Comparison of ENCODE assay signal across 18 cellular contexts in the genomic region with DNA sequence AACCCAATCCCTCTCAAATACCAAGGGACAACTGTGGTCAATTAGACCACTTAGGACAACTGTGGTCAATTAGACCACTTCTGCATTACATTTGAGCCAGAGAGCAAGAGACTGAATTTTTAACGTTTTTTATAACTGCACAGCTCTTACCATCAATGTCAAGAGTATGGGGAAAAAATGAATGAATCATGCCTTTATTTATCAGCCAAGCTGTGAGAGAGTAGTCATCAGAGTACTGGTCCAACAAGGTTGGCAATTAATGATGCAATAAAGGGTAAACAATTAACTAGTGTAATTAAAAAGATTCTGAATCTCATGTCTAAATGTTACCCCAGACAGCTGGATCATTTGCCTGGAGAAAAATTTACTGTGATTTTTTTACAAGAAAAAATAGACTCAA.
"Had no signal": no experiment of that assay in that cellular context is flagged by ENCODE, and none has a peak within 500 bp of the region (broad histone marks: within the 10 kb centered on the region; RNA-seq: fewer than 3 reads in every experiment).

No MANE protein-coding gene starts in this region.

- H3K27me3 ChIP-seq: neutrophil, right atrium auricular region, thyroid gland had no signal

- FAIRE-seq: small intestine, urothelium cell line had no signal

- H3K36me3 ChIP-seq: lower lobe of right lung, neutrophil, right atrium auricular region, thyroid gland had no signal

- DNase-seq: activated CD4-positive, alpha-beta memory T cell treated with anti-CD3 and anti-CD28 coated beads, Interleukin-2, amount 10 ng/mL, durations not matched to agents 7 days and 5 days; activated gamma-delta T cell treated with Interleukin-2 at 50 U/mL for 16 hours; activated naive CD8-positive, alpha-beta T cell treated with anti-CD3 and anti-CD28 coated beads for 36 hours; activated T-cell treated with anti-CD3 and anti-CD28 coated beads, Interleukin-2, amount 50 U/mL, for 72 hours; anterior cingulate cortex; central memory CD4-positive, alpha-beta T cell; effector memory CD4-positive, alpha-beta T cell; hippocampal formation; left cardiac atrium; lower lobe of right lung; naive thymus-derived CD4-positive, alpha-beta T cell; small intestine; T1000; thyroid gland had no signal

- ATAC-seq: activated T-cell treated with anti-CD3 and anti-CD28 coated beads, Interleukin-2, amount 50 U/mL, for 72 hours; left cardiac atrium; lower lobe of right lung; naive thymus-derived CD4-positive, alpha-beta T cell; stimulated activated effector memory CD8-positive, alpha-beta T cell treated with anti-CD3 and anti-CD28 coated beads, Interleukin-12 subunit alpha, Interleukin-12 subunit beta, amount 100 ng/mL, for 72 hours had no signal

- H3K4me3 ChIP-seq: lower lobe of right lung, right atrium auricular region, thyroid gland had no signal
